Comparison of ENCODE assay signal across 8 cellular contexts in genomic region chr16:4416200-4417032, GRCh38. TPM values are rescaled to one million over a fixed set of nuclear protein-coding genes. Genes with fewer than 3 reads are reported as not detected.
DNase-seq lines count a peak whose midpoint lies in the region; ATAC-seq lines count a peak whose summit lies in the region.

Gene CORO7 (minus strand): TSS chr16:4416596. CDS start chr16:4416518, 78 bp downstream.

- H3K4me3 ChIP-seq in urinary bladder (ENCODE audit: low read depth, low read length): peak within 1 kb of the TSS; percentile 84

- ATAC-seq in GM18499 (IDR thresholded peaks at IDR 0.05; ENCODE audit: insufficient read depth, unreplicated experiment) (peak; percentile 26), HG02885 (IDR thresholded peaks at IDR 0.05; ENCODE audit: poor library complexity, unreplicated experiment) (peak; percentile 82), left ventricle myocardium superior (peak; percentile 93)

- DNase-seq in NCI-H187 (lab: John Stamatoyannopoulos, UW): peak; percentile 65 to 89
- peak; percentile 96 to 100 (median 99) for DNase-seq in T-helper 2 cell
- DNase-seq in amygdala (lab: John Stamatoyannopoulos, UW): peak; percentile 47 to 98 (median 95)
- peak; percentile 99 for DNase-seq in left ventricle myocardium superior
- peak; percentile 48 for DNase-seq in pulmonary artery endothelial cell (ENCODE audit: low read depth, low spot score)

- intact Hi-C loops in left ventricle myocardium superior (cut with micrococcal nuclease): no loop called here

- H3K36me3 ChIP-seq in urinary bladder (ENCODE audit: insufficient read depth): no peaks in the 10 kb centered on the region

- under 1% methylated on average over 92 of the region's 92 CpGs for WGBS in urinary bladder

- no peaks in the 10 kb centered on the region for H3K4me1 ChIP-seq in urinary bladder (ENCODE audit: insufficient read depth)

- peak within 1 kb of the TSS; percentile 60 for H3K27ac ChIP-seq in urinary bladder (ENCODE audit: low read depth)

RNA-seq across cellular contexts. Expression of gene CORO7, which starts in this region (rescaled TPM):
- total RNA-seq in left ventricle myocardium superior: 10.1 TPM
- 33.0 and 42.4 TPM in 2 replicates for total RNA-seq in pulmonary artery endothelial cell
- 13.7 TPM for total RNA-seq in urinary bladder
- polyA plus RNA-seq in urinary bladder: 15.6 TPM

Comparison
In these comparisons a context has a peak if more than half of its experiments do, and no peak if none do; other contexts are left out.
1. Peak in every context shown above with its lines: DNase-seq, ATAC-seq, H3K4me3 ChIP-seq and H3K27ac ChIP-seq.
2. ATAC-seq: peak in every context shown above with its lines; median percentile 93 in left ventricle myocardium superior; 82 in HG02885; 26 in GM18499.
3. DNase-seq: peak in every context shown above with its lines; median percentile 99 in T-helper 2 cell; 99 in left ventricle myocardium superior; 95 in amygdala; 77 in NCI-H187; 48 in pulmonary artery endothelial cell.